Comparison of ENCODE assay signal across 2 cellular contexts in the genomic region with DNA sequence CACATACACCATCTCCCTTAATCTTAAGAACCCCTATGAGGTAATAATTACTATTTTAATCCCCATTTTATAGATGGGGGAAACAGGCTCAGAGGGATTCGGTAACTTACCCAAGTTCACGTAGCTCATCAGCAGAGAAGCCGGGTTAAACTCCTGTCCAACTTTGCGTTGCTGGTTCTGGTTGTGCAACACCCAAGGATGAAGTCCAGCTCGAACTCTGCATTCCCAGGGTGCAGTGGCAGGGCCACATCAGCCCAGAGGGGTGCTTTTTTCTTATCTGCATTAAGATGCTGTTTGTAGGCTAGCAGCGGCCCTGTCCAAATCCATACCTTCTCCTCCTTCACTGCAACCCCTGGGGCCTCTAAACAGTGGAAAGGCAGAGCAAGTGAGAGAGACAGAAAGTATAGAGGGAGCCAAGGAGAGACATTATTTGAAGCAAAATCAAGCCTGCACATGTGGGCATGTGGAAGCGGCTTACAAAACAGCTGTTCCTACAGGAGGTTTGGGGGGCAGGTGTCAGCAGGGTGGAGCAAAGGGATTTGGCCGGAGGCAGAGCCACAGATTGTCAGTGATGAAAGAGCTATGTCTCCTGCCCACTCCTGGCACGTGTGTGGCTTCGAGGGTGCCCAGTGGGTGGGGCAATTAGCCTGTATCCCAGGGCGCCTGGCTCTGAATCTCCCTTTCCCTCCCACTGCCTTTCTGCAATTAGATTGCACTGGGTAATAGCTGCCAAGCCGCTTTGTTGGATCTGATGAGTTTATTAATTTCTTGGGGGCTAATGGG.
TF ChIP-seq lines count a peak whose summit lies in the region.

No MANE protein-coding gene starts in this region.

TF ChIP-seq in SK-N-SH, 30 proteins besides CTCF, POLR2A, EP300 and RAD21 (continued from another document):
- TF ChIP-seq SMC3 (IDR thresholded peaks at IDR 0.05; ENCODE audit: low read depth, low read length): no peak
- TF ChIP-seq SIN3A (IDR thresholded peaks at IDR 0.05; ENCODE audit: borderline replicate concordance, low read depth, low read length): no peak
- TF ChIP-seq, protein P1, sequence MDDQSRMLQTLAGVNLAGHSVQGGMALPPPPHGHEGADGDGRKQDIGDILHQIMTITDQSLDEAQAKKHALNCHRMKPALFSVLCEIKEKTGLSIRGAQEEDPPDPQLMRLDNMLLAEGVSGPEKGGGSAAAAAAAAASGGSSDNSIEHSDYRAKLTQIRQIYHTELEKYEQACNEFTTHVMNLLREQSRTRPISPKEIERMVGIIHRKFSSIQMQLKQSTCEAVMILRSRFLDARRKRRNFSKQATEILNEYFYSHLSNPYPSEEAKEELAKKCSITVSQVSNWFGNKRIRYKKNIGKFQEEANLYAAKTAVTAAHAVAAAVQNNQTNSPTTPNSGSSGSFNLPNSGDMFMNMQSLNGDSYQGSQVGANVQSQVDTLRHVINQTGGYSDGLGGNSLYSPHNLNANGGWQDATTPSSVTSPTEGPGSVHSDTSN (IDR thresholded peaks at IDR 0.05): no peak
- no peak for TF ChIP-seq CHD2 (IDR thresholded peaks at IDR 0.05; ENCODE audit: low read length, partially characterized antibody)
- no peak for TF ChIP-seq TCF12 (IDR thresholded peaks at IDR 0.05)
- TF ChIP-seq, protein P2, sequence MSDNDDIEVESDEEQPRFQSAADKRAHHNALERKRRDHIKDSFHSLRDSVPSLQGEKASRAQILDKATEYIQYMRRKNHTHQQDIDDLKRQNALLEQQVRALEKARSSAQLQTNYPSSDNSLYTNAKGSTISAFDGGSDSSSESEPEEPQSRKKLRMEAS (IDR thresholded peaks at IDR 0.05; ENCODE audit: low read depth): no peak
- TF ChIP-seq NFIC (IDR thresholded peaks at IDR 0.05; ENCODE audit: borderline replicate concordance): no peak
- no peak for TF ChIP-seq MXI1 (IDR thresholded peaks at IDR 0.05; ENCODE audit: low read depth, low read length)

TF ChIP-seq in SK-N-SH treated with all-trans-retinoic acid at 6 μM for 48 hours, 23 proteins besides CTCF, POLR2A, EP300 and RAD21 (continued from another document):
- TF ChIP-seq, protein P3, sequence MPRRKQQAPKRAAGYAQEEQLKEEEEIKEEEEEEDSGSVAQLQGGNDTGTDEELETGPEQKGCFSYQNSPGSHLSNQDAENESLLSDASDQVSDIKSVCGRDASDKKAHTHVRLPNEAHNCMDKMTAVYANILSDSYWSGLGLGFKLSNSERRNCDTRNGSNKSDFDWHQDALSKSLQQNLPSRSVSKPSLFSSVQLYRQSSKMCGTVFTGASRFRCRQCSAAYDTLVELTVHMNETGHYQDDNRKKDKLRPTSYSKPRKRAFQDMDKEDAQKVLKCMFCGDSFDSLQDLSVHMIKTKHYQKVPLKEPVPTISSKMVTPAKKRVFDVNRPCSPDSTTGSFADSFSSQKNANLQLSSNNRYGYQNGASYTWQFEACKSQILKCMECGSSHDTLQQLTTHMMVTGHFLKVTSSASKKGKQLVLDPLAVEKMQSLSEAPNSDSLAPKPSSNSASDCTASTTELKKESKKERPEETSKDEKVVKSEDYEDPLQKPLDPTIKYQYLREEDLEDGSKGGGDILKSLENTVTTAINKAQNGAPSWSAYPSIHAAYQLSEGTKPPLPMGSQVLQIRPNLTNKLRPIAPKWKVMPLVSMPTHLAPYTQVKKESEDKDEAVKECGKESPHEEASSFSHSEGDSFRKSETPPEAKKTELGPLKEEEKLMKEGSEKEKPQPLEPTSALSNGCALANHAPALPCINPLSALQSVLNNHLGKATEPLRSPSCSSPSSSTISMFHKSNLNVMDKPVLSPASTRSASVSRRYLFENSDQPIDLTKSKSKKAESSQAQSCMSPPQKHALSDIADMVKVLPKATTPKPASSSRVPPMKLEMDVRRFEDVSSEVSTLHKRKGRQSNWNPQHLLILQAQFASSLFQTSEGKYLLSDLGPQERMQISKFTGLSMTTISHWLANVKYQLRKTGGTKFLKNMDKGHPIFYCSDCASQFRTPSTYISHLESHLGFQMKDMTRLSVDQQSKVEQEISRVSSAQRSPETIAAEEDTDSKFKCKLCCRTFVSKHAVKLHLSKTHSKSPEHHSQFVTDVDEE (CRISPR knock-in tag; IDR thresholded peaks at IDR 0.05): no peak
- no peak for TF ChIP-seq BACH2 (CRISPR knock-in tag; IDR thresholded peaks at IDR 0.05; ENCODE audit: borderline replicate concordance)
- TF ChIP-seq, protein P4, sequence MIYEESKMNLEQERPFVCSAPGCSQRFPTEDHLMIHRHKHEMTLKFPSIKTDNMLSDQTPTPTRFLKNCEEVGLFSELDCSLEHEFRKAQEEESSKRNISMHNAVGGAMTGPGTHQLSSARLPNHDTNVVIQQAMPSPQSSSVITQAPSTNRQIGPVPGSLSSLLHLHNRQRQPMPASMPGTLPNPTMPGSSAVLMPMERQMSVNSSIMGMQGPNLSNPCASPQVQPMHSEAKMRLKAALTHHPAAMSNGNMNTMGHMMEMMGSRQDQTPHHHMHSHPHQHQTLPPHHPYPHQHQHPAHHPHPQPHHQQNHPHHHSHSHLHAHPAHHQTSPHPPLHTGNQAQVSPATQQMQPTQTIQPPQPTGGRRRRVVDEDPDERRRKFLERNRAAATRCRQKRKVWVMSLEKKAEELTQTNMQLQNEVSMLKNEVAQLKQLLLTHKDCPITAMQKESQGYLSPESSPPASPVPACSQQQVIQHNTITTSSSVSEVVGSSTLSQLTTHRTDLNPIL (CRISPR knock-in tag; IDR thresholded peaks at IDR 0.05; ENCODE audit: low read depth): no peak
- no peak for TF ChIP-seq RARB (CRISPR knock-in tag; IDR thresholded peaks at IDR 0.05)
- no peak for TF ChIP-seq ISL1 (CRISPR knock-in tag; IDR thresholded peaks at IDR 0.05)
- no peak for TF ChIP-seq ESRRG (CRISPR knock-in tag; IDR thresholded peaks at IDR 0.05)
- no peak for TF ChIP-seq PPARA (CRISPR knock-in tag; IDR thresholded peaks at IDR 0.05; ENCODE audit: borderline replicate concordance)
- TF ChIP-seq ZFP3 (CRISPR knock-in tag; IDR thresholded peaks at IDR 0.05): no peak
- TF ChIP-seq, protein P5, sequence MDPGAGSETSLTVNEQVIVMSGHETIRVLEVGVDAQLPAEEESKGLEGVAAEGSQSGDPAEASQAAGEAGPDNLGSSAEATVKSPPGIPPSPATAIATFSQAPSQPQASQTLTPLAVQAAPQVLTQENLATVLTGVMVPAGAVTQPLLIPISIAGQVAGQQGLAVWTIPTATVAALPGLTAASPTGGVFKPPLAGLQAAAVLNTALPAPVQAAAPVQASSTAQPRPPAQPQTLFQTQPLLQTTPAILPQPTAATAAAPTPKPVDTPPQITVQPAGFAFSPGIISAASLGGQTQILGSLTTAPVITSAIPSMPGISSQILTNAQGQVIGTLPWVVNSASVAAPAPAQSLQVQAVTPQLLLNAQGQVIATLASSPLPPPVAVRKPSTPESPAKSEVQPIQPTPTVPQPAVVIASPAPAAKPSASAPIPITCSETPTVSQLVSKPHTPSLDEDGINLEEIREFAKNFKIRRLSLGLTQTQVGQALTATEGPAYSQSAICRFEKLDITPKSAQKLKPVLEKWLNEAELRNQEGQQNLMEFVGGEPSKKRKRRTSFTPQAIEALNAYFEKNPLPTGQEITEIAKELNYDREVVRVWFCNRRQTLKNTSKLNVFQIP (CRISPR knock-in tag; IDR thresholded peaks at IDR 0.05; ENCODE audit: borderline replicate concordance, low read depth): no peak
- TF ChIP-seq ZNF8 (CRISPR knock-in tag; IDR thresholded peaks at IDR 0.05): no peak
- no peak for TF ChIP-seq OSR1 (CRISPR knock-in tag; IDR thresholded peaks at IDR 0.05)
- no peak for TF ChIP-seq ZNF565 (CRISPR knock-in tag; conservative IDR thresholded peaks at IDR 0.05; ENCODE audit: low read depth)
- no peak for TF ChIP-seq ZFP30 (CRISPR knock-in tag; IDR thresholded peaks at IDR 0.05)
- no peak for TF ChIP-seq ZNF70 (CRISPR knock-in tag; IDR thresholded peaks at IDR 0.05)
- no peak for TF ChIP-seq GLIS3 (CRISPR knock-in tag; IDR thresholded peaks at IDR 0.05)
- TF ChIP-seq SNAI2 (CRISPR knock-in tag; IDR thresholded peaks at IDR 0.05): no peak
- TF ChIP-seq, protein P6, sequence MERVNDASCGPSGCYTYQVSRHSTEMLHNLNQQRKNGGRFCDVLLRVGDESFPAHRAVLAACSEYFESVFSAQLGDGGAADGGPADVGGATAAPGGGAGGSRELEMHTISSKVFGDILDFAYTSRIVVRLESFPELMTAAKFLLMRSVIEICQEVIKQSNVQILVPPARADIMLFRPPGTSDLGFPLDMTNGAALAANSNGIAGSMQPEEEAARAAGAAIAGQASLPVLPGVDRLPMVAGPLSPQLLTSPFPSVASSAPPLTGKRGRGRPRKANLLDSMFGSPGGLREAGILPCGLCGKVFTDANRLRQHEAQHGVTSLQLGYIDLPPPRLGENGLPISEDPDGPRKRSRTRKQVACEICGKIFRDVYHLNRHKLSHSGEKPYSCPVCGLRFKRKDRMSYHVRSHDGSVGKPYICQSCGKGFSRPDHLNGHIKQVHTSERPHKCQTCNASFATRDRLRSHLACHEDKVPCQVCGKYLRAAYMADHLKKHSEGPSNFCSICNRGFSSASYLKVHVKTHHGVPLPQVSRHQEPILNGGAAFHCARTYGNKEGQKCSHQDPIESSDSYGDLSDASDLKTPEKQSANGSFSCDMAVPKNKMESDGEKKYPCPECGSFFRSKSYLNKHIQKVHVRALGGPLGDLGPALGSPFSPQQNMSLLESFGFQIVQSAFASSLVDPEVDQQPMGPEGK (CRISPR knock-in tag; IDR thresholded peaks at IDR 0.05; ENCODE audit: borderline replicate concordance): no peak
